8 cellular contexts compared by ENCODE assay signal in the genomic region with DNA sequence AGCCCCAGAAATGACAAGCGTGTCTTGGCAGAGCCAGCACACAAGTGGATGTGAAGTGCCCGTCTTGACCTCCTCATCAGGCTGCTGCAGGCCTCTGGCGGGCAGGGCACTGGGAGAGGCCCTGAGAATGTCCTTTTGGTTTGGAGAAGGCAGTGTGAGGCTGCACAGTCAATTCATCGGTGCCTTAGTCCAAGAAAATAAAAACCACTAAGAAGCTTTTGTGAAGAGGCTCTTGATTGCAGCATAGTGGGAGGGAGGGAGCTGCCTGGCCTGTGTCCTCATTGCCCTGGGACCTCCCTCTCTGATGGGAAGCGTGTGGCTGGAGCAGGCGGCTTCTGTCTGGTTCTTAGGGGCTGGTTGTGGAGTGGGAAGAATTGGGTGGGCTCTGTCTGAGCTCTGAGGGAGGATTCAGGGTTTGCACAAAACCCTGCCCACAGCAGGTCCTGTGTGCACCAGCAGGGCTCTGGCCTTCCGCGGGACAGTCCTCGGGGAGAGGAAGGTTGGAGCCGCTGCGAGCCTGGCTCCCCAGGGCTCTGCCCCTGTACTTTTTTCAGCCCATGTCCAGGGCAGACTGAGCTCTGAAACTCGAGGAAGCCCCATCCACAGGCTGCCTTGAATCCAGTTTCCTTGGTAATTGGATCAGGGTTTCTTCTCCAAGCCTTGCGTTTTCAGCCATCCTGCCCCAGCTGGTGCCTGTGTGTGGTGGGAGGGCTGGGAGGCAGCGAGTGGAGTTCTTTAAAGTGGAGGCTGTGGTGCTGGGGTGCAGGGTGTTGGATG. TPM values are rescaled to one million over a fixed set of nuclear protein-coding genes. Genes with fewer than 3 reads are reported as not detected.
DNase-seq lines count a peak whose midpoint lies in the region; ATAC-seq, FAIRE-seq and TF ChIP-seq lines count a peak whose summit lies in the region.

No MANE protein-coding gene starts in this region.

- H3K27ac ChIP-seq in HEK293 (ENCODE audit: extremely low read depth, low read depth, low read length) (peak overlapping the region; percentile 48; the same call in 1 of the 2 replicates), kidney (ENCODE audit: low read depth in 2 of 2, low read length in 2 of 2) (peak overlapping the region; percentile 90 to 96)

- no peak overlapping the region for H3K27ac Mint-ChIP-seq in activated naive CD4-positive, alpha-beta T cell treated with anti-CD3 and anti-CD28 coated beads, Interleukin-2, amount 50 U/mL, for 72 hours

- H3K4me1 ChIP-seq in HEK293 (ENCODE audit: control insufficient read depth, insufficient read depth, low read length) (peaks cover 10% of the 10 kb centered on the region), kidney (ENCODE audit: control insufficient read depth in 1 of 2, insufficient read depth in 1 of 2, low read depth in 1 of 2, low read length in 2 of 2) (peaks cover 38 to 61% of the 10 kb centered on the region in 2 donors)

- no peak for TF ChIP-seq POLR2A in H54 (IDR thresholded peaks at IDR 0.05; ENCODE audit: low read depth, low read length)

- intact Hi-C loops in kidney (cut with DNase I), result no loop called here

- H3K4me3 ChIP-seq in HEK293 (ENCODE audit: low read depth, low read length) (no peak overlapping the region), astrocyte of the cerebellum (ENCODE audit: low read depth, low read length) (peak overlapping the region; percentile 1), kidney (ENCODE audit: low read length in 2 of 2) (peak overlapping the region; percentile 11 to 22)

- no peaks in the 10 kb centered on the region for H3K9me3 Mint-ChIP-seq in activated naive CD4-positive, alpha-beta T cell treated with anti-CD3 and anti-CD28 coated beads, Interleukin-2, amount 50 U/mL, for 72 hours

- in situ Hi-C loops in astrocyte of the cerebellum (cut with HindIII; ENCODE audit: low sequenced_read_pairs), result loop anchor here (10.0 kb wide), 1 partner anchor 118 kb away; no protein-coding TSS in a partner anchor

- DNase-seq in astrocyte of the cerebellum (ENCODE audit: low read depth) (peak; percentile 60), kidney (peak; percentile 89), stromal cell of bone marrow (ENCODE audit: low read depth) (peak; percentile 83), H54 (ENCODE audit: insufficient read length, low spot score) (no peak), NCI-H1436 treated with DMSO at 0.1 percent for 48 hours (lab: John Stamatoyannopoulos, UW) (no peak)
- DNase-seq in activated naive CD4-positive, alpha-beta T cell treated with anti-CD3 and anti-CD28 coated beads, Interleukin-2, amount 50 U/mL, for 72 hours (ENCODE audit: low spot score in 2 of 2), result no peak

- no peak for ATAC-seq in activated naive CD4-positive, alpha-beta T cell treated with anti-CD3 and anti-CD28 coated beads, Interleukin-2, amount 50 U/mL, for 72 hours
- ATAC-seq in GM19397 (IDR thresholded peaks at IDR 0.05; ENCODE audit: unreplicated experiment), result no peak

- no peak for TF ChIP-seq CTCF in HEK293 (tag by site-specific recombination; IDR thresholded peaks at IDR 0.05)
- peak; percentile 1 for TF ChIP-seq CTCF in astrocyte of the cerebellum (IDR thresholded peaks at IDR 0.05; ENCODE audit: low read depth, low read length, missing control alignments)
- TF ChIP-seq CTCF in kidney (IDR thresholded peaks at IDR 0.05; ENCODE audit: borderline replicate concordance, extremely low read depth, insufficient read depth), result no peak

- CTCF ChIA-PET in HEK293 (lab: Yijun Ruan, JAX), result interaction anchor here (0.6 to 7.1 kb wide), 9 partner anchors 38 to 295 kb away, joined by 3 to 85 read pairs (median 3); a partner anchor contains a TSS

- POLR2A ChIA-PET in HEK293 (lab: Yijun Ruan, JAX), result interaction anchor here (0.7 to 1.5 kb wide), 5 partner anchors 9 to 175 kb away, joined by 3 to 4 read pairs (median 3); a partner anchor contains a TSS

- H3K9ac ChIP-seq in kidney (ENCODE audit: low read length in 2 of 2), result peak overlapping the region; percentile 58 to 62

- H3K36me3 ChIP-seq in HEK293 (ENCODE audit: control insufficient read depth in 2 of 2, insufficient read depth in 1 of 2, low read length in 2 of 2) (no peaks in the 10 kb centered on the region), kidney (ENCODE audit: control insufficient read depth in 1 of 2, insufficient read depth in 2 of 2, low read length in 2 of 2) (no peaks in the 10 kb centered on the region)

- no peaks in the 10 kb centered on the region for H3K9me3 ChIP-seq in HEK293 (ENCODE audit: control insufficient read depth, insufficient read depth, low read depth, low read length)
- H3K9me3 ChIP-seq in kidney (ENCODE audit: control insufficient read depth in 1 of 2, low read length in 2 of 2), result no peaks in the 10 kb centered on the region

- H3K36me3 Mint-ChIP-seq in activated naive CD4-positive, alpha-beta T cell treated with anti-CD3 and anti-CD28 coated beads, Interleukin-2, amount 50 U/mL, for 72 hours, result no peaks in the 10 kb centered on the region

- no peak for FAIRE-seq in kidney (lab: Jason Lieb, UNC)
- no peak for FAIRE-seq in H54 (lab: Jason Lieb, UNC)

TF ChIP-seq in HEK293, 187 proteins besides CTCF, POLR2A, EP300 and RAD21:
- no peak for TF ChIP-seq ZNF658 (tag by site-specific recombination; IDR thresholded peaks at IDR 0.05)
- TF ChIP-seq ZIC2 (tag by site-specific recombination; IDR thresholded peaks at IDR 0.05), result 0 out of 2 replicates have a peak, but pooled peaks have one; percentile 14
- TF ChIP-seq MEIS1 (CRISPR knock-in tag; IDR thresholded peaks at IDR 0.05; ENCODE audit: borderline replicate concordance), result no peak
- TF ChIP-seq ZNF335 (tag by site-specific recombination; conservative IDR thresholded peaks at IDR 0.05), result 0 out of 2 replicates have a peak, but pooled peaks have one; percentile 24
- no peak for TF ChIP-seq ZNF843 (tag by site-specific recombination; IDR thresholded peaks at IDR 0.05)
- TF ChIP-seq ZSCAN30 (tag by site-specific recombination; IDR thresholded peaks at IDR 0.05), result no peak
- TF ChIP-seq ZNF548 (tag by site-specific recombination; IDR thresholded peaks at IDR 0.05), result no peak
- TF ChIP-seq ZNF423 (tag by site-specific recombination; IDR thresholded peaks at IDR 0.05), result no peak
- no peak for TF ChIP-seq ZNF530 (tag by site-specific recombination; IDR thresholded peaks at IDR 0.05; ENCODE audit: low read depth)
- 0 out of 2 replicates have a peak, but pooled peaks have one; percentile 5 for TF ChIP-seq SP2 (tag by site-specific recombination; IDR thresholded peaks at IDR 0.05)
- TF ChIP-seq, protein P1, sequence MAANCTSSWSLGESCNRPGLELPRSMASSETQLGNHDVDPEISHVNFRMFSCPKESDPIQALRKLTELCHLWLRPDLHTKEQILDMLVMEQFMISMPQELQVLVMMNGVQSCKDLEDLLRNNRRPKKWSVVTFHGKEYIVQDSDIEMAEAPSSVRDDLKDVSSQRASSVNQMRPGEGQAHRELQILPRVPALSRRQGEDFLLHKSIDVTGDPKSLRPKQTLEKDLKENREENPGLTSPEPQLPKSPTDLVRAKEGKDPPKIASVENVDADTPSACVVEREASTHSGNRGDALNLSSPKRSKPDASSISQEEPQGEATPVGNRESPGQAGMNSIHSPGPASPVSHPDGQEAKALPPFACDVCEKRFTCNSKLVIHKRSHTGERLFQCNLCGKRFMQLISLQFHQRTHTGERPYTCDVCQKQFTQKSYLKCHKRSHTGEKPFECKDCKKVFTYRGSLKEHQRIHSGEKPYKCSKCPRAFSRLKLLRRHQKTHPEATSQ (tag by site-specific recombination; IDR thresholded peaks at IDR 0.05), result no peak

RNA-seq across cellular contexts. Expression of a gene that starts 1.1 kb away (rescaled TPM):
- 51.2 TPM for total RNA-seq in kidney
- 13.3 TPM for polyA plus RNA-seq in kidney (ENCODE audit: insufficient read depth, low read depth, low replicate concordance)
- not detected for total RNA-seq in activated naive CD4-positive, alpha-beta T cell treated with anti-CD3 and anti-CD28 coated beads, Interleukin-2, amount 50 U/mL, for 72 hours

RNA-seq across cellular contexts. Expression of a gene that starts 2.2 kb away (rescaled TPM):
- 5.3 TPM for total RNA-seq in kidney
- 3.2 TPM for polyA plus RNA-seq in kidney (ENCODE audit: insufficient read depth, low read depth, low replicate concordance)
- total RNA-seq in activated naive CD4-positive, alpha-beta T cell treated with anti-CD3 and anti-CD28 coated beads, Interleukin-2, amount 50 U/mL, for 72 hours, result not detected

RNA-seq across cellular contexts. Expression of a gene that starts 36.9 kb away (rescaled TPM):
- total RNA-seq in kidney, result not detected
- not detected for polyA plus RNA-seq in kidney (ENCODE audit: insufficient read depth, low read depth, low replicate concordance)
- total RNA-seq in activated naive CD4-positive, alpha-beta T cell treated with anti-CD3 and anti-CD28 coated beads, Interleukin-2, amount 50 U/mL, for 72 hours, result not detected

RNA-seq across cellular contexts. Expression of a gene that starts 50.8 kb away (rescaled TPM):
- total RNA-seq in kidney, result not detected
- polyA plus RNA-seq in kidney (ENCODE audit: insufficient read depth, low read depth, low replicate concordance), result not detected
- not detected for total RNA-seq in activated naive CD4-positive, alpha-beta T cell treated with anti-CD3 and anti-CD28 coated beads, Interleukin-2, amount 50 U/mL, for 72 hours

Comparison
In these comparisons a context has a peak if more than half of its experiments do, and no peak if none do; other contexts are left out.
1. DNase-seq: peak in astrocyte of the cerebellum (single experiment), kidney (single experiment) and stromal cell of bone marrow (single experiment); none in H54 (single experiment), activated naive CD4-positive, alpha-beta T cell treated with anti-CD3 and anti-CD28 coated beads, Interleukin-2, amount 50 U/mL, for 72 hours (0 of 2) and NCI-H1436 treated with DMSO at 0.1 percent for 48 hours (single experiment).
2. RNA of a gene that starts 1.1 kb away (total RNA-seq): 51.2 TPM in kidney (single experiment); not detected in activated naive CD4-positive, alpha-beta T cell treated with anti-CD3 and anti-CD28 coated beads, Interleukin-2, amount 50 U/mL, for 72 hours; every median in the first group is over 10 times any median in the second.